In genomic region chr17:44212507-44213402, GRCh38 we compare ENCODE assay signal across 15 cellular contexts. TPM values are rescaled to one million over a fixed set of nuclear protein-coding genes. Genes with fewer than 3 reads are reported as not detected.
A peak's percentile ranks its signal among the peaks of the same experiment; 100 is the strongest.
DNase-seq lines count a peak whose midpoint lies in the region; ATAC-seq, FAIRE-seq and TF ChIP-seq lines count a peak whose summit lies in the region.
"Had no signal": no experiment of that assay in that cellular context is flagged by ENCODE, and none has a peak within 500 bp of the region (broad histone marks: within the 10 kb centered on the region; RNA-seq: fewer than 3 reads in every experiment).

No MANE protein-coding gene starts in this region.

- DNase-seq in GM12891 (ENCODE audit: insufficient read length, low spot score) (no peak), NT2/D1 (ENCODE audit: low read depth, low spot score) (no peak), endodermal cell (peak; percentile 47), heart left ventricle (no peak), UCSD-AML1 (lab: John Stamatoyannopoulos, UW; ENCODE audit: unreplicated experiment) (no peak), lower lobe of right lung (no peak)
- DNase-seq: activated T-cell treated with anti-CD3 and anti-CD28 coated beads for 4 hours, Calu3, heart right ventricle, NCI-H226, nucleus accumbens, OCI-M1 had no signal

- intact Hi-C loops in heart left ventricle (cut with DNase I) (loop anchor here in 4 of 10 donors (2.0 to 10.0 kb wide), 4 partner anchors 115 to 292 kb away; partner anchors contain the start of genes GRN (in 2 of the 4) and GPATCH8 (in 1 of the 4)), lower lobe of right lung (cut with DNase I) (loop anchor here (10.0 kb wide), 1 partner anchor 132 kb away; the partner anchor contains the start of gene GRN)

- H3K9me3 Mint-ChIP-seq in endodermal cell = no peaks in the 10 kb centered on the region

- peaks cover 2% of the 10 kb centered on the region for H3K4me1 Mint-ChIP-seq in endodermal cell

- no peak for ATAC-seq in heart left ventricle
- ATAC-seq in lower lobe of right lung = no peak
- ATAC-seq: heart right ventricle had no signal

- TF ChIP-seq CTCF in endodermal cell (conservative IDR thresholded peaks at IDR 0.05) (no peak), heart left ventricle (IDR thresholded peaks at IDR 0.05) (no peak), lower lobe of right lung (IDR thresholded peaks at IDR 0.05) (no peak)

- H3K36me3 ChIP-seq in NT2/D1 (ENCODE audit: insufficient read depth, insufficient read length, low read length) (peaks cover 95% of the 10 kb centered on the region), endodermal cell (ENCODE audit: control insufficient read depth, insufficient read depth, low read length) (peaks cover 78% of the 10 kb centered on the region), heart left ventricle (peaks cover 5 to 91% (median 79%) of the 10 kb centered on the region in 9 donors), lower lobe of right lung (peaks cover 98% of the 10 kb centered on the region)

- no peak overlapping the region for H3K27ac Mint-ChIP-seq in endodermal cell

- TF ChIP-seq POLR2A in GM12891 (IDR thresholded peaks at IDR 0.05; ENCODE audit: low read depth, low read length) (peak; percentile 33), heart left ventricle (IDR thresholded peaks at IDR 0.05) (no peak)

- H3K36me3 Mint-ChIP-seq in endodermal cell (ENCODE audit: low read depth) = peaks cover 74% of the 10 kb centered on the region

- H3K9ac ChIP-seq in NT2/D1 (ENCODE audit: insufficient read length, low read depth) (peak overlapping the region; percentile 5), endodermal cell (ENCODE audit: extremely low read depth, low read length, poor library complexity, severe bottlenecking) (no peak overlapping the region)

- no peaks in the 10 kb centered on the region for H3K27me3 Mint-ChIP-seq in endodermal cell (ENCODE audit: insufficient read depth)

- H3K4me3 Mint-ChIP-seq in endodermal cell = no peak overlapping the region

- H3K9me3 ChIP-seq in NT2/D1 (ENCODE audit: insufficient read depth, low read length) (peaks cover 7% of the 10 kb centered on the region; the same call in 1 of the 2 replicates), endodermal cell (ENCODE audit: control insufficient read depth, low read length) (no peaks in the 10 kb centered on the region), heart left ventricle (no peaks in the 10 kb centered on the region), lower lobe of right lung (no peaks in the 10 kb centered on the region)
- H3K9me3 ChIP-seq: heart right ventricle, tibial nerve had no signal

- H3K4me3 ChIP-seq in NT2/D1 (ENCODE audit: insufficient read length, low read depth) = no peak overlapping the region
- H3K4me3 ChIP-seq in endodermal cell (ENCODE audit: low read length) = no peak overlapping the region
- no peak overlapping the region for H3K4me3 ChIP-seq in heart left ventricle
- H3K4me3 ChIP-seq in lower lobe of right lung = no peak overlapping the region
- H3K4me3 ChIP-seq: heart right ventricle, skin epidermis, tibial nerve had no signal

- 91 to 98% methylated on average over 21 to 30 of the region's 31 CpGs for WGBS in endodermal cell (ENCODE audit: insufficient coverage in 1 of 2, insufficient read length in 1 of 2), 2 experiments
- 75 to 81% (median 77%) methylated on average over 22 to 31 of the region's 31 CpGs for whole genome bisulfite sequencing in heart left ventricle, 4 donors

- H3K4me1 ChIP-seq in NT2/D1 (ENCODE audit: insufficient read depth, insufficient read length) (peaks cover 15% of the 10 kb centered on the region), endodermal cell (ENCODE audit: control insufficient read depth, insufficient read depth, low read length) (peaks cover 3% of the 10 kb centered on the region), heart left ventricle (peaks cover 3 to 44% (median 31%) of the 10 kb centered on the region in 12 donors), lower lobe of right lung (peaks cover 31% of the 10 kb centered on the region)

- H3K27ac ChIP-seq in endodermal cell (ENCODE audit: low read depth, low read length) (no peak overlapping the region), heart left ventricle (no peak overlapping the region), lower lobe of right lung (no peak overlapping the region)
- H3K27ac ChIP-seq: heart right ventricle, HL-60 had no signal

- H3K27me3 ChIP-seq in NT2/D1 (ENCODE audit: insufficient read depth, insufficient read length) (no peaks in the 10 kb centered on the region), endodermal cell (ENCODE audit: control insufficient read depth, insufficient read depth, low read length, poor library complexity, severe bottlenecking) (no peaks in the 10 kb centered on the region), heart left ventricle (no peaks in the 10 kb centered on the region), lower lobe of right lung (ENCODE audit: low read depth) (no peaks in the 10 kb centered on the region)
- H3K27me3 ChIP-seq: heart right ventricle, tibial nerve had no signal

- FAIRE-seq in GM12891 (lab: Jason Lieb, UNC) = no peak

TF ChIP-seq in GM12891, 5 proteins besides CTCF, POLR2A, EP300 and RAD21:
- TF ChIP-seq SPI1 (IDR thresholded peaks at IDR 0.05; ENCODE audit: low read depth, low read length) = no peak
- TF ChIP-seq POU2F2 (IDR thresholded peaks at IDR 0.05; ENCODE audit: low read depth, low read length) = no peak
- TF ChIP-seq POLR2AphosphoS5 (IDR thresholded peaks at IDR 0.05; ENCODE audit: low read depth, low read length) = no peak; the same call in 1 of the 2 replicates
- TF ChIP-seq TAF1 (IDR thresholded peaks at IDR 0.05; ENCODE audit: low read depth, low read length) = no peak
- TF ChIP-seq PAX5 (IDR thresholded peaks at IDR 0.05; ENCODE audit: insufficient read depth, low read length, severe bottlenecking) = peak; percentile 11
TF ChIP-seq in GM12891: peak in this region for 1.

RNA-seq across cellular contexts. Expression of gene UBTF, which starts 6.7 kb away (rescaled TPM):
- polyA plus RNA-seq in GM12891 (2012; ENCODE audit: low read depth, missing spikeins) = 46.6 TPM
- total RNA-seq in endodermal cell (10 to 100 TPM; 62.0 to 89.9 TPM), heart left ventricle (10 to 100 TPM; 33.1 to 61.2 (median 44.2) TPM), lower lobe of right lung (56.7 TPM)
- 51.0 TPM for polyA plus RNA-seq in endodermal cell (2013, experiment 1 of 2)
- 48.4 TPM for polyA plus RNA-seq in endodermal cell (2013, experiment 2 of 2)
- polyA plus RNA-seq in heart left ventricle = 10 to 100 TPM; 34.1 to 41.6 TPM

RNA-seq across cellular contexts. Expression of gene ATXN7L3, which starts 13.1 kb away (rescaled TPM):
- 25.2 TPM for polyA plus RNA-seq in GM12891 (2012; ENCODE audit: low read depth, missing spikeins)
- total RNA-seq in endodermal cell (100 to 1,000 TPM; 118 to 144 TPM), heart left ventricle (10 to 100 TPM; 24.1 to 51.9 (median 35.3) TPM), lower lobe of right lung (67.4 TPM)
- 72.4 TPM for polyA plus RNA-seq in endodermal cell (2013, experiment 1 of 2)
- 72.5 TPM for polyA plus RNA-seq in endodermal cell (2013, experiment 2 of 2)
- polyA plus RNA-seq in heart left ventricle = 10 to 100 TPM; 24.3 to 54.4 TPM

RNA-seq across cellular contexts. Expression of gene TMUB2, which starts 26.0 kb away (rescaled TPM):
- polyA plus RNA-seq in GM12891 (2012; ENCODE audit: low read depth, missing spikeins) = 22.5 TPM
- total RNA-seq in endodermal cell (10 to 100 TPM; 28.8 to 33.1 TPM), heart left ventricle (10 to 100 TPM; 18.8 to 37.4 (median 21.8) TPM), lower lobe of right lung (41.9 TPM)
- 43.4 TPM for polyA plus RNA-seq in endodermal cell (2013, experiment 1 of 2)
- 38.5 TPM for polyA plus RNA-seq in endodermal cell (2013, experiment 2 of 2)
- 10 to 100 TPM; 24.7 to 35.1 TPM for polyA plus RNA-seq in heart left ventricle

RNA-seq across cellular contexts. Expression of gene ASB16, which starts 42.3 kb away (rescaled TPM):
- 0.83 TPM for polyA plus RNA-seq in GM12891 (2012; ENCODE audit: low read depth, missing spikeins)
- under 1 TPM in 1 of 2 donors, not detected in 1; 0.53 TPM for total RNA-seq in endodermal cell
- not detected for polyA plus RNA-seq in endodermal cell (2013, experiment 1 of 2)
- polyA plus RNA-seq in endodermal cell (2013, experiment 2 of 2) = 0.33 TPM
- total RNA-seq in heart left ventricle = 10 to 100 TPM in 7 of 9 donors, 1 to 10 TPM in 2; 7.7 to 71.1 (median 13.8) TPM
- polyA plus RNA-seq in heart left ventricle = 1 to 10 TPM; 1.5 to 5.1 TPM
- total RNA-seq in lower lobe of right lung = not detected

RNA-seq across cellular contexts. Expression of gene SLC4A1, which starts 55.2 kb away (rescaled TPM):
- 0.03 TPM for polyA plus RNA-seq in GM12891 (2012; ENCODE audit: low read depth, missing spikeins)
- total RNA-seq in endodermal cell = under 1 TPM in 1 of 2 donors, not detected in 1; 0.04 TPM
- polyA plus RNA-seq in endodermal cell (2013, experiment 1 of 2) = not detected
- 0.04 TPM for polyA plus RNA-seq in endodermal cell (2013, experiment 2 of 2)
- total RNA-seq in heart left ventricle = 1 to 10 TPM in 1 of 9 donors, under 1 TPM in 7, not detected in 1; 0.29 to 3.3 (median 0.61) TPM
- polyA plus RNA-seq in heart left ventricle = under 1 TPM in 1 of 2 donors, not detected in 1; 0.03 TPM
- total RNA-seq in lower lobe of right lung = 0.83 TPM
- total RNA-seq: Calu3 had no signal
